In the genomic region with DNA sequence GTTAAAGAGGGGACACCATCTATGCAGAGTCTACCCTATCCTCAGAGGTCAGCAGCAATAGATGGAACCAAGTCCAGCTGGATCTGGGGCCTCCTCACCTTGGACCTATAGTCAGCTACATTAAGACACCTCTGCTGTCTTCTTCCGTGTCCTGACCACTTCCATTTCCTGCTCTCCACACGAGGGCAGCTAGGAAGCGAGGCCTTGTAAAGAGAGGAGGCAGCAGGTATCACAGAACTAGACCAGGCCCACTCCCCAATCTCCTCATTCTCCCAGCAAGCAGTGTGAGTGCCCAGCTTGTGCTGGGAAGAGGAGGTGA, we compare ENCODE assay signal across 23 cellular contexts. TPM values are rescaled to one million over a fixed set of nuclear protein-coding genes. Genes with fewer than 3 reads are reported as not detected.
DNase-seq lines count a peak whose midpoint lies in the region; ATAC-seq and TF ChIP-seq lines count a peak whose summit lies in the region.
"Had no signal": no experiment of that assay in that cellular context is flagged by ENCODE, and none has a peak within 500 bp of the region (broad histone marks: within the 10 kb centered on the region; RNA-seq: fewer than 3 reads in every experiment).

No MANE protein-coding gene starts in this region.

- H3F3A ChIP-seq in PC-3 (ENCODE audit: low read length, unreplicated experiment) = no peaks in the 10 kb centered on the region

- WGBS in mesenchymal stem cell = 60% methylated on average over 3 of the region's 3 CpGs

- H2BK15ac ChIP-seq in mesenchymal stem cell (ENCODE audit: low read depth, poor library complexity, severe bottlenecking) = no peak overlapping the region

- no peak overlapping the region for H2AFZ ChIP-seq in mesenchymal stem cell (ENCODE audit: low read depth, low read length)
- no peak overlapping the region for H2AFZ ChIP-seq in PC-3 (ENCODE audit: low read length)
- H2AFZ ChIP-seq: GM23338 had no signal

- ATAC-seq in natural killer cell treated with Interleukin-12 subunit alpha and Interleukin-12 subunit beta and Interleukin-15 and Interleukin-18, amount 100 ng/mL, for 72 hours = peak in 1 of 2 donors; percentile 56
- no peak for ATAC-seq in natural killer cell
- ATAC-seq in WTC11 = no peak
- ATAC-seq in PC-3 = no peak
- ATAC-seq in foreskin keratinocyte = no peak
- ATAC-seq in GM21723 (IDR thresholded peaks at IDR 0.05; ENCODE audit: unreplicated experiment) = no peak
- no peak for ATAC-seq in left ventricle myocardium superior
- ATAC-seq: activated CD4-positive, CD25-positive, alpha-beta regulatory T cell treated with anti-CD3 and anti-CD28 coated beads, Interleukin-2, amount 50 U/mL, for 24 hours; GM23338; heart right ventricle had no signal

- H3K4me1 ChIP-seq in mesenchymal stem cell (ENCODE audit: control insufficient read depth, insufficient read depth, low read depth, low read length) = peaks cover 7% of the 10 kb centered on the region
- peaks cover 12% of the 10 kb centered on the region for H3K4me1 ChIP-seq in PC-3 (ENCODE audit: insufficient read depth, low read length)
- no peaks in the 10 kb centered on the region for H3K4me1 ChIP-seq in foreskin keratinocyte
- H3K4me1 ChIP-seq: breast epithelium had no signal

- no peaks in the 10 kb centered on the region for H3K79me2 ChIP-seq in PC-3 (ENCODE audit: low read length)

- peaks cover 15 to 20% of the 10 kb centered on the region in 2 donors for H3K4me1 Mint-ChIP-seq in natural killer cell treated with Interleukin-12 subunit alpha and Interleukin-12 subunit beta and Interleukin-15 and Interleukin-18, amount 100 ng/mL, for 72 hours (ENCODE audit: low read depth in 2 of 2)
- peaks cover 20% of the 10 kb centered on the region in 2 donors for H3K4me1 Mint-ChIP-seq in natural killer cell
- H3K4me1 Mint-ChIP-seq in WTC11 = peaks cover 4% of the 10 kb centered on the region; the same call in 1 of the 2 replicates

- CTCF ChIA-PET in WTC11 (lab: Charles Lee) = interaction anchor here (0.9 to 2.0 kb wide), 3 partner anchors 23 to 50 kb away, joined by 3 to 6 read pairs (median 4); no protein-coding TSS in a partner anchor
- CTCF ChIA-PET in PC-3 (lab: Charles Lee) = no interaction called here

- no peaks in the 10 kb centered on the region for H4K20me1 ChIP-seq in PC-3 (ENCODE audit: low read length)

- no peak overlapping the region for H2AK5ac ChIP-seq in mesenchymal stem cell (ENCODE audit: low read length, severe bottlenecking)

- H3K79me1 ChIP-seq in mesenchymal stem cell (replicated peaks; ENCODE audit: low read length, poor library complexity, severe bottlenecking) = no peaks in the 10 kb centered on the region

- TF ChIP-seq CTCF in natural killer cell (IDR thresholded peaks at IDR 0.05) = no peak
- TF ChIP-seq CTCF in WTC11 (IDR thresholded peaks at IDR 0.05) = no peak
- TF ChIP-seq CTCF in PC-3 (conservative IDR thresholded peaks at IDR 0.05; ENCODE audit: low read depth, low read length) = no peak
- no peak for TF ChIP-seq CTCF in foreskin keratinocyte (conservative IDR thresholded peaks at IDR 0.05)

- peak overlapping the region; percentile 18 for H4K91ac ChIP-seq in mesenchymal stem cell (ENCODE audit: low read length)

- H3K9me3 ChIP-seq in mesenchymal stem cell (ENCODE audit: control insufficient read depth, low read length) = no peaks in the 10 kb centered on the region
- no peaks in the 10 kb centered on the region for H3K9me3 ChIP-seq in PC-3 (ENCODE audit: low read length)
- H3K9me3 ChIP-seq: adrenal gland, breast epithelium, heart right ventricle had no signal

- no peak overlapping the region for H3K9ac ChIP-seq in mesenchymal stem cell (ENCODE audit: low read length)
- no peak overlapping the region for H3K9ac ChIP-seq in PC-3 (ENCODE audit: low read length)

- H3K9me2 ChIP-seq in PC-3 (replicated peaks; ENCODE audit: low read length) = no peaks in the 10 kb centered on the region

- POLR2A ChIA-PET in WTC11 (lab: Charles Lee) (interaction anchor here (0.7 kb wide), 1 partner anchor 13 kb away, joined by 3 read pairs; no protein-coding TSS in a partner anchor), PC-3 (lab: Charles Lee; ENCODE audit: unreplicated experiment) (interaction anchor here (0.5 kb wide), 1 partner anchor 96 kb away, joined by 4 read pairs; no protein-coding TSS in a partner anchor)

- no peaks in the 10 kb centered on the region for H3K9me3 Mint-ChIP-seq in natural killer cell treated with Interleukin-12 subunit alpha and Interleukin-12 subunit beta and Interleukin-15 and Interleukin-18, amount 100 ng/mL, for 72 hours
- H3K9me3 Mint-ChIP-seq in natural killer cell = no peaks in the 10 kb centered on the region
- peaks cover 3% of the 10 kb centered on the region; the same call in 1 of the 2 replicates for H3K9me3 Mint-ChIP-seq in WTC11
- H3K9me3 Mint-ChIP-seq: GM23338 had no signal

- H3K27me3 Mint-ChIP-seq in natural killer cell treated with Interleukin-12 subunit alpha and Interleukin-12 subunit beta and Interleukin-15 and Interleukin-18, amount 100 ng/mL, for 72 hours = peaks cover 0 to 2% of the 10 kb centered on the region in 2 donors
- no peaks in the 10 kb centered on the region for H3K27me3 Mint-ChIP-seq in natural killer cell (ENCODE audit: low read depth in 2 of 2)
- H3K27me3 Mint-ChIP-seq in WTC11 (ENCODE audit: low read depth) = no peaks in the 10 kb centered on the region

- H3K27ac Mint-ChIP-seq in natural killer cell treated with Interleukin-12 subunit alpha and Interleukin-12 subunit beta and Interleukin-15 and Interleukin-18, amount 100 ng/mL, for 72 hours = peak overlapping the region; percentile 56 to 59
- no peak overlapping the region for H3K27ac Mint-ChIP-seq in natural killer cell
- H3K27ac Mint-ChIP-seq in WTC11 = no peak overlapping the region; the same call in 1 of the 2 replicates
- H3K27ac Mint-ChIP-seq: GM23338 had no signal

- H3K27ac ChIP-seq in mesenchymal stem cell (ENCODE audit: low read length, poor library complexity, severe bottlenecking) = no peak overlapping the region
- H3K27ac ChIP-seq in PC-3 (ENCODE audit: low read length) = no peak overlapping the region
- no peak overlapping the region for H3K27ac ChIP-seq in foreskin keratinocyte
- H3K27ac ChIP-seq: adrenal gland, breast epithelium, SK-N-MC had no signal

- no peak overlapping the region for H2BK120ac ChIP-seq in mesenchymal stem cell (ENCODE audit: low read depth, low read length)

- no peak overlapping the region for H3K4me3 Mint-ChIP-seq in natural killer cell treated with Interleukin-12 subunit alpha and Interleukin-12 subunit beta and Interleukin-15 and Interleukin-18, amount 100 ng/mL, for 72 hours
- H3K4me3 Mint-ChIP-seq in natural killer cell (no peak overlapping the region), WTC11 (no peak overlapping the region)
- H3K4me3 Mint-ChIP-seq: GM23338 had no signal

- H3K4me3 ChIP-seq in mesenchymal stem cell (ENCODE audit: insufficient read depth in 1 of 2, low read depth in 1 of 2, low read length in 2 of 2) = no peak overlapping the region
- no peak overlapping the region for H3K4me3 ChIP-seq in PC-3 (ENCODE audit: low read length)
- H3K4me3 ChIP-seq: adrenal gland, breast epithelium, GM23338, heart right ventricle, SK-N-MC had no signal

- H3K23ac ChIP-seq in mesenchymal stem cell (ENCODE audit: low read length in 2 of 2) = no peak overlapping the region

- DNase-seq in natural killer cell treated with Interleukin-12 subunit alpha and Interleukin-12 subunit beta and Interleukin-15 and Interleukin-18, amount 100 ng/mL, for 72 hours (ENCODE audit: low spot score) = no peak
- no peak for DNase-seq in natural killer cell
- DNase-seq in WTC11 (ENCODE audit: low spot score) = no peak
- DNase-seq in mesenchymal stem cell = no peak
- no peak for DNase-seq in PC-3
- DNase-seq in foreskin keratinocyte = no peak
- no peak for DNase-seq in left ventricle myocardium superior
- DNase-seq: heart right ventricle; KBM-7; MV-4-11; NCI-H2029 treated with DMSO at 0.1 percent for 48 hours; NCI-H446; occipital lobe; retina; RPMI8226; stimulated activated CD4-positive, alpha-beta T cell treated with anti-CD3 and anti-CD28 coated beads, Interleukin-12 subunit alpha, Interleukin-12 subunit beta, amount 100 ng/mL, for 4 hours; T-helper 9 cell had no signal

- H3K14ac ChIP-seq in mesenchymal stem cell (ENCODE audit: low read length in 2 of 2) = no peak overlapping the region

- no peak overlapping the region for H2BK5ac ChIP-seq in mesenchymal stem cell (ENCODE audit: low read depth, low read length, poor library complexity, severe bottlenecking)

- no TSS peak for BruUV-seq in PC-3 (replicated peaks; lab: Mats Ljungman, UMichigan)

- intact Hi-C loops in natural killer cell (cut with micrococcal nuclease) = no loop called here
- intact Hi-C loops in PC-3 (cut with micrococcal nuclease) = no loop called here
- intact Hi-C loops in left ventricle myocardium superior (cut with micrococcal nuclease) = no loop called here

- peak overlapping the region; percentile 63 for H4K8ac ChIP-seq in mesenchymal stem cell (ENCODE audit: low read length)

- H2BK12ac ChIP-seq in mesenchymal stem cell (ENCODE audit: low read length in 2 of 2) = peak overlapping the region in 1 of 2 experiments; percentile 67

- H3K36me3 ChIP-seq in mesenchymal stem cell (ENCODE audit: control insufficient read depth in 1 of 2, insufficient read depth in 2 of 2, low read depth in 1 of 2, low read length in 2 of 2) (no peaks in the 10 kb centered on the region), PC-3 (ENCODE audit: low read depth, low read length) (no peaks in the 10 kb centered on the region)
- H3K36me3 ChIP-seq: adrenal gland, breast epithelium, heart right ventricle had no signal

- H3K4ac ChIP-seq in mesenchymal stem cell (ENCODE audit: low read depth in 1 of 2, low read length in 2 of 2) = peak overlapping the region in 1 of 2 experiments; percentile 27

- H3K18ac ChIP-seq in mesenchymal stem cell (ENCODE audit: low read depth in 1 of 2, low read length in 2 of 2) = no peak overlapping the region

- no peak overlapping the region for H3K4me2 ChIP-seq in mesenchymal stem cell (ENCODE audit: low read length, poor library complexity, severe bottlenecking)
- no peak overlapping the region for H3K4me2 ChIP-seq in PC-3 (ENCODE audit: low read length)
- H3K4me2 ChIP-seq: GM23338 had no signal

- H3K36me3 Mint-ChIP-seq in natural killer cell treated with Interleukin-12 subunit alpha and Interleukin-12 subunit beta and Interleukin-15 and Interleukin-18, amount 100 ng/mL, for 72 hours = no peaks in the 10 kb centered on the region
- H3K36me3 Mint-ChIP-seq in natural killer cell (no peaks in the 10 kb centered on the region), WTC11 (no peaks in the 10 kb centered on the region)

- H3K27me3 ChIP-seq in mesenchymal stem cell (ENCODE audit: control insufficient read depth in 1 of 2, insufficient read depth in 1 of 2, low read length in 2 of 2) (peaks cover 5 to 22% of the 10 kb centered on the region in 2 experiments), PC-3 (ENCODE audit: low read length) (no peaks in the 10 kb centered on the region), foreskin keratinocyte (no peaks in the 10 kb centered on the region)
- H3K27me3 ChIP-seq: adrenal gland, breast epithelium, heart right ventricle had no signal

RNA-seq across cellular contexts. Expression of gene ST6GALNAC1, which starts 14.8 kb away (rescaled TPM):
- total RNA-seq in natural killer cell treated with Interleukin-12 subunit alpha and Interleukin-12 subunit beta and Interleukin-15 and Interleukin-18, amount 100 ng/mL, for 72 hours = not detected
- total RNA-seq in natural killer cell (1 to 10 TPM in 1 of 3 donors, not detected in 2; 1.0 TPM), WTC11 (2021) (0.13 to 0.37 TPM (median 0.16 TPM) in 3 replicates), PC-3 (2014; rRNA removed) (2.6 and 4.1 TPM in 2 replicates), foreskin keratinocyte (0.14 TPM in 2 replicates), left ventricle myocardium superior (3.8 TPM)
- not detected for polyA plus RNA-seq in mesenchymal stem cell (2013, experiment 1 of 2)
- 0.03 TPM for polyA plus RNA-seq in mesenchymal stem cell (2013, experiment 2 of 2)
- 0.29 and 0.33 TPM in 2 replicates for polyA plus RNA-seq in foreskin keratinocyte
- total RNA-seq: GM23338 had no signal
- polyA plus RNA-seq: GM23338 had no signal

RNA-seq across cellular contexts. Expression of gene MXRA7, which starts 52.4 kb away (rescaled TPM):
- 10 to 100 TPM; 18.1 to 19.4 TPM for total RNA-seq in natural killer cell treated with Interleukin-12 subunit alpha and Interleukin-12 subunit beta and Interleukin-15 and Interleukin-18, amount 100 ng/mL, for 72 hours
- total RNA-seq in natural killer cell (10 to 100 TPM; 31.6 to 47.6 (median 46.5) TPM), WTC11 (2021) (46.5 to 53.7 TPM (median 48.2 TPM) in 3 replicates), PC-3 (2014; rRNA removed) (98.3 and 148 TPM in 2 replicates), foreskin keratinocyte (57.8 and 81.5 TPM in 2 replicates), left ventricle myocardium superior (364 TPM)
- 167 TPM for polyA plus RNA-seq in mesenchymal stem cell (2013, experiment 1 of 2)
- 173 TPM for polyA plus RNA-seq in mesenchymal stem cell (2013, experiment 2 of 2)
- polyA plus RNA-seq in foreskin keratinocyte = 57.1 and 62.8 TPM in 2 replicates

Comparison
In these comparisons a context has a peak if more than half of its experiments do, and no peak if none do; other contexts are left out.
1. H3K27ac Mint-ChIP-seq: peak in natural killer cell treated with Interleukin-12 subunit alpha and Interleukin-12 subunit beta and Interleukin-15 and Interleukin-18, amount 100 ng/mL, for 72 hours (2 of 2); none in natural killer cell (0 of 2) and WTC11 (single experiment).